In the genomic region with DNA sequence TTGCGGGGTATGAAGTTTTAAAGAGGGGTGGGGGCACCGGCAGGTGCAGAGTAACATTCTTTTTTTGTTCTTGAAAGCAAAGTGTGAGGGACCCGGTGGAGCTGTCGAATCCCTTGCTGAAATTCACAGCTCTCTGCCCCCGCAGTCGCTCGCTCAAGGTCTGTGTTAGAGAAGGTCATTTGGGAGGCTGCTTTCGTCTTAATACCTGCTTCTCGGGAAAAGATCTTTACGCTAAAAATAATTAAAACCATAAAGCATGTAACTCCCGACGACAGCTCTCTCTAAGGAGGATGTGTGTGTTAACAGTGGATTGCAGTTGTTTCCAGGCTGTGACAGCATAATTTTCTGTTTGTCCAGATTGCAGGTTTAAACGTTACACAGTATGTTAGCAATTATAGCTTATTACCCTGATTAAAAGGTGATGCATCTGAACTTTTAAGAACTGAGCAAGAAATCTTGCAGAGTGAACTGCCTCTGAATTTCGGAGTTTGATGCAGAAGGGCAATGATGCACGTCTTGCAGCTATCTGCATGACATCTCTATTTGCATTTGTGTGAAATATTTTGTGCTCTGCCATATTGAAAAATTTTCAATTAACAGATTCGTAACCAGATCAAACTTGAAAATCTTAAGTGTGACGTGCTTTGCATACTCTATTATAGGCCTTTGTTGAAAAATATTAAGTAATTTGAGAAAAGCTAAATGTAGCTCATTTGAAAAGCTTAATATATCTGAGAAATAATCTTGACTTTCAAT, we compare ENCODE assay signal across 9 cellular contexts. TPM values are rescaled to one million over a fixed set of nuclear protein-coding genes. Genes with fewer than 3 reads are reported as not detected.
DNase-seq lines count a peak whose midpoint lies in the region; ATAC-seq and TF ChIP-seq lines count a peak whose summit lies in the region.
"Had no signal": no experiment of that assay in that cellular context is flagged by ENCODE, and none has a peak within 500 bp of the region (broad histone marks: within the 10 kb centered on the region; RNA-seq: fewer than 3 reads in every experiment).

No MANE protein-coding gene starts in this region.

- TF ChIP-seq POLR2A in breast epithelium (IDR thresholded peaks at IDR 0.05): no peak

- H3K4me1 ChIP-seq in breast epithelium: peaks cover 0 to 3% of the 10 kb centered on the region in 2 donors
- no peaks in the 10 kb centered on the region for H3K4me1 ChIP-seq in mucosa of stomach (ENCODE audit: control insufficient read depth, insufficient read depth, low read length)

- ATAC-seq in HG02884 (IDR thresholded peaks at IDR 0.05; ENCODE audit: unreplicated experiment): no peak

- POLR2A ChIA-PET in AG04450 (lab: Yijun Ruan, JAX): no interaction called here
- POLR2A ChIA-PET in HEK293T (lab: Yijun Ruan, JAX): interaction anchor here (1.0 to 1.3 kb wide), 3 partner anchors 10 to 14 kb away, joined by 3 read pairs; no protein-coding TSS in a partner anchor

- no peak for TF ChIP-seq CTCF in AG04450 (IDR thresholded peaks at IDR 0.05; ENCODE audit: low read depth, low read length)
- TF ChIP-seq CTCF in breast epithelium (IDR thresholded peaks at IDR 0.05): no peak

- intact Hi-C loops in breast epithelium (cut with DNase I; ENCODE audit: low total_unique reads): no loop called here

- H3K36me3 ChIP-seq in breast epithelium (no peaks in the 10 kb centered on the region), mucosa of stomach (ENCODE audit: control insufficient read depth, insufficient read depth, low read length) (no peaks in the 10 kb centered on the region)

- H3K9ac ChIP-seq in mucosa of stomach (ENCODE audit: low read length): peak overlapping the region; percentile 33

- H3K4me3 ChIP-seq in AG04450 (ENCODE audit: low read depth, low read length) (peak overlapping the region; percentile 54), breast epithelium (peak overlapping the region; percentile 33 to 77 (median 61)), mucosa of stomach (ENCODE audit: low read length) (peak overlapping the region; percentile 1)

- H3K9me3 ChIP-seq in AG04450 (ENCODE audit: control insufficient read depth, insufficient read depth, low read length) (no peaks in the 10 kb centered on the region), breast epithelium (no peaks in the 10 kb centered on the region), mucosa of stomach (ENCODE audit: control insufficient read depth, low read length) (no peaks in the 10 kb centered on the region)

- CTCF ChIA-PET in AG04450 (lab: Charles Lee) (interaction anchor here (0.6 to 1.9 kb wide), 2 partner anchors 70 to 1138 kb away, joined by 3 to 8 read pairs; no protein-coding TSS in a partner anchor), HEK293T (lab: Yijun Ruan, JAX) (no interaction called here)

- DNase-seq in AG04450 (ENCODE audit: low read depth, low spot score) (no peak), HEK293T (ENCODE audit: extremely low spot score) (peak; percentile 21), breast epithelium (ENCODE audit: low spot score in 2 of 2) (no peak), SHP77 (lab: John Stamatoyannopoulos, UW) (no peak), occipital lobe (lab: John Stamatoyannopoulos, UW) (no peak), epidermal melanocyte (ENCODE audit: insufficient read length, low spot score) (no peak)
- DNase-seq: hippocampal formation had no signal

- no peak overlapping the region for H3K27ac ChIP-seq in AG04450 (ENCODE audit: low read depth, low read length)
- no peak overlapping the region for H3K27ac ChIP-seq in breast epithelium

- H3K27me3 ChIP-seq in AG04450 (ENCODE audit: control insufficient read depth, insufficient read depth, low read length) (peaks cover 24% of the 10 kb centered on the region), breast epithelium (peaks cover 0 to 15% of the 10 kb centered on the region in 2 donors), mucosa of stomach (ENCODE audit: control insufficient read depth, insufficient read depth, low read length) (peaks cover 33% of the 10 kb centered on the region)

TF ChIP-seq in HEK293T, 16 proteins besides CTCF, POLR2A, EP300 and RAD21:
- TF ChIP-seq PKNOX1 (IDR thresholded peaks at IDR 0.05) (no peak), LEF1 (IDR thresholded peaks at IDR 0.05; ENCODE audit: borderline replicate concordance) (no peak), ZNF384 (IDR thresholded peaks at IDR 0.05) (no peak), TARDBP (IDR thresholded peaks at IDR 0.05) (no peak), ARNT (IDR thresholded peaks at IDR 0.05) (no peak), SUZ12 (IDR thresholded peaks at IDR 0.05) (no peak), FOXK2 (IDR thresholded peaks at IDR 0.05) (no peak), L3MBTL2 (conservative IDR thresholded peaks at IDR 0.05) (no peak), CTBP1 (IDR thresholded peaks at IDR 0.05; ENCODE audit: borderline replicate concordance) (no peak), FOXM1 (IDR thresholded peaks at IDR 0.05; ENCODE audit: borderline replicate concordance) (no peak), ELF4 (IDR thresholded peaks at IDR 0.05) (no peak), SP1 (IDR thresholded peaks at IDR 0.05) (no peak), HDGF (IDR thresholded peaks at IDR 0.05; ENCODE audit: borderline replicate concordance) (no peak), FOXA1 (IDR thresholded peaks at IDR 0.05) (no peak)

RNA-seq across cellular contexts. Expression of gene RAPGEF4, which starts 1.0 kb away (rescaled TPM):
- 0.63 and 1.3 TPM in 2 replicates for polyA plus RNA-seq in AG04450 (2011; rRNA removed)
- 1.5 and 4.7 TPM in 2 replicates for polyA minus RNA-seq in AG04450 (2011; rRNA and poly(A)+ RNA removed)
- total RNA-seq in breast epithelium: 10 to 100 TPM in 2 of 3 donors, 1 to 10 TPM in 1; 7.7 to 12.8 (median 11.6) TPM
- 23.4 TPM for total RNA-seq in occipital lobe

Comparison
In these comparisons a context has a peak if more than half of its experiments do, and no peak if none do; other contexts are left out.
1. H3K4me3 ChIP-seq: peak in every context shown above with its lines; median percentile 61 in breast epithelium; 54 in AG04450; 1 in mucosa of stomach.